ENCODE assay signal across 14 cellular contexts in the genomic region with DNA sequence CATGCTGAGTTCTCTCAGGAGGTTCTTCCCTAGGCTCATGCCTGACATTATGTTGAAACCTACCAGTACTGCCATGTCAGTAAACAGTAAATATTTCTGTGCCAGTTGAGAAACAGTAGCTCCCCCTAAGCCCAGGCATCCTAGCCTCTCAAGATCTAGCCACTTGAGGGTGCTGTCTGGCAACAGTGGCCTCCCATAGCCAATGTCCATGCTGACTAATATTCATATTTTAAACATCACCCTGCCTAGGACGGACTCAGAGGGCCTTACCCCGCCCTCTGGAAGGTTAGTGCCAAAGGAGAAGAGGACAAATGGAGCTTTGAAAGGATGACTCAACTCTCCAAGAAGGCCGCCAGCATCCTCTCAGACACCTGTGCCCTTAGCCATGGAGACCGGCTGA. TPM values are rescaled to one million over a fixed set of nuclear protein-coding genes. Genes with fewer than 3 reads are reported as not detected.
DNase-seq lines count a peak whose midpoint lies in the region; ATAC-seq and TF ChIP-seq lines count a peak whose summit lies in the region.
"Had no signal": no experiment of that assay in that cellular context is flagged by ENCODE, and none has a peak within 500 bp of the region (broad histone marks: within the 10 kb centered on the region; RNA-seq: fewer than 3 reads in every experiment).

No MANE protein-coding gene starts in this region.

- H3K27me3 Mint-ChIP-seq in activated CD4-positive, alpha-beta T cell treated with anti-CD3 and anti-CD28 coated beads, Interleukin-2, amount 10 ng/mL, durations not matched to agents 24 days and 14 days: no peaks in the 10 kb centered on the region
- H3K27me3 Mint-ChIP-seq: memory B cell had no signal

- H2BK15ac ChIP-seq in mesendoderm (replicated peaks; ENCODE audit: low read depth): no peak overlapping the region

- H2AK5ac ChIP-seq in mesendoderm (ENCODE audit: low read length): no peak overlapping the region

- TF ChIP-seq EP300 in SK-N-SH (IDR thresholded peaks at IDR 0.05; ENCODE audit: borderline replicate concordance in 1 of 2, low read depth in 1 of 2, low read length in 1 of 2): no peak

- no peak for ATAC-seq in HG02973 (IDR thresholded peaks at IDR 0.05; ENCODE audit: unreplicated experiment)

- H3K79me2 ChIP-seq in SK-N-SH (ENCODE audit: insufficient read depth) (no peaks in the 10 kb centered on the region), mesendoderm (ENCODE audit: control insufficient read depth, insufficient read depth, low read length) (no peaks in the 10 kb centered on the region)

- H3K9me3 ChIP-seq in SK-N-SH: no peaks in the 10 kb centered on the region
- H3K9me3 ChIP-seq: sigmoid colon had no signal

- no peak overlapping the region for H3K18ac ChIP-seq in mesendoderm (ENCODE audit: low read length)

- peak; percentile 72 for TF ChIP-seq CTCF in AG09309 (IDR thresholded peaks at IDR 0.05; ENCODE audit: control insufficient read depth, insufficient read depth, low read depth, low read length, missing control alignments)
- peak; percentile 52 for TF ChIP-seq CTCF in SK-N-SH (IDR thresholded peaks at IDR 0.05)
- TF ChIP-seq CTCF in fibroblast of pulmonary artery (IDR thresholded peaks at IDR 0.05; ENCODE audit: low read length, missing control alignments): peak; percentile 37

- no peak overlapping the region for H3K23ac ChIP-seq in mesendoderm (ENCODE audit: low read length)

- H2BK5ac ChIP-seq in mesendoderm (ENCODE audit: low read length): no peak overlapping the region

- H4K8ac ChIP-seq in mesendoderm (ENCODE audit: low read depth, low read length): no peak overlapping the region

- H3K9ac ChIP-seq in SK-N-SH: no peak overlapping the region
- H3K9ac ChIP-seq in mesendoderm (ENCODE audit: low read length): no peak overlapping the region

- no peak overlapping the region for H3K27ac Mint-ChIP-seq in activated CD4-positive, alpha-beta T cell treated with anti-CD3 and anti-CD28 coated beads, Interleukin-2, amount 10 ng/mL, durations not matched to agents 24 days and 14 days
- H3K27ac Mint-ChIP-seq: CD8-positive, alpha-beta memory T cell; memory B cell; T-helper 2 cell treated with Interferon-gamma antibody and Interleukin-4, amounts not matched to agents 5 μg/mL and 100 μg/mL, for 36 hours had no signal

- no peak overlapping the region for H4K5ac ChIP-seq in mesendoderm (ENCODE audit: low read length)

- no peak overlapping the region for H3K56ac ChIP-seq in mesendoderm (ENCODE audit: low read length)

- no peak for DNase-seq in AG09309 (ENCODE audit: low read depth)
- peak; percentile 85 for DNase-seq in HCEC 1CT
- no peak for DNase-seq in SK-N-SH
- DNase-seq in fibroblast of pulmonary artery (ENCODE audit: low read depth): peak; percentile 33
- DNase-seq in NCI-H1436 (lab: John Stamatoyannopoulos, UW): no peak
- DNase-seq in activated CD4-positive, alpha-beta T cell treated with anti-CD3 and anti-CD28 coated beads, Interleukin-2, amount 10 ng/mL, durations not matched to agents 24 days and 14 days: no peak
- no peak for DNase-seq in mesendoderm
- DNase-seq: CD8-positive, alpha-beta memory T cell; NCI-H82; sigmoid colon had no signal

- no peaks in the 10 kb centered on the region for H3K36me3 Mint-ChIP-seq in activated CD4-positive, alpha-beta T cell treated with anti-CD3 and anti-CD28 coated beads, Interleukin-2, amount 10 ng/mL, durations not matched to agents 24 days and 14 days (ENCODE audit: low read depth)
- H3K36me3 Mint-ChIP-seq: CD8-positive, alpha-beta memory T cell had no signal

- H3K27ac ChIP-seq in SK-N-SH (ENCODE audit: low read depth in 2 of 2, low read length in 1 of 2) (no peak overlapping the region), mesendoderm (ENCODE audit: low read depth, low read length) (no peak overlapping the region)
- H3K27ac ChIP-seq: sigmoid colon had no signal

- no peaks in the 10 kb centered on the region for H3F3A ChIP-seq in SK-N-SH (replicated peaks; ENCODE audit: insufficient read depth)

- H3K4me1 Mint-ChIP-seq in activated CD4-positive, alpha-beta T cell treated with anti-CD3 and anti-CD28 coated beads, Interleukin-2, amount 10 ng/mL, durations not matched to agents 24 days and 14 days: no peaks in the 10 kb centered on the region
- H3K4me1 Mint-ChIP-seq: CD8-positive, alpha-beta memory T cell; memory B cell had no signal

- CTCF ChIA-PET in SK-N-SH (lab: Yijun Ruan, JAX): interaction anchor here (1.6 to 2.1 kb wide), 2 partner anchors 18 to 41 kb away, joined by 7 to 8 read pairs; no protein-coding TSS in a partner anchor

- no peaks in the 10 kb centered on the region for H3K79me1 ChIP-seq in mesendoderm (ENCODE audit: low read length)

- H3K27me3 ChIP-seq in SK-N-SH (ENCODE audit: insufficient read depth): no peaks in the 10 kb centered on the region
- no peaks in the 10 kb centered on the region for H3K27me3 ChIP-seq in mesendoderm (ENCODE audit: insufficient read depth, low read length, poor library complexity)
- H3K27me3 ChIP-seq: sigmoid colon had no signal

- intact Hi-C loops in activated CD4-positive, alpha-beta T cell treated with anti-CD3 and anti-CD28 coated beads, Interleukin-2, amount 10 ng/mL, durations not matched to agents 24 days and 14 days (cut with micrococcal nuclease): no loop called here

- H3K4me3 ChIP-seq in AG09309 (ENCODE audit: control insufficient read depth, low read depth, low read length) (no peak overlapping the region), SK-N-SH (ENCODE audit: low read depth in 2 of 2, low read length in 1 of 2) (no peak overlapping the region), fibroblast of pulmonary artery (replicated peaks; ENCODE audit: low read depth, low read length) (no peak overlapping the region), mesendoderm (ENCODE audit: low read length) (no peak overlapping the region)
- H3K4me3 ChIP-seq: sigmoid colon had no signal

- H3K4ac ChIP-seq in mesendoderm (ENCODE audit: low read depth, low read length): no peak overlapping the region

- no peak overlapping the region for H3K4me3 Mint-ChIP-seq in activated CD4-positive, alpha-beta T cell treated with anti-CD3 and anti-CD28 coated beads, Interleukin-2, amount 10 ng/mL, durations not matched to agents 24 days and 14 days
- H3K4me3 Mint-ChIP-seq: CD8-positive, alpha-beta memory T cell; memory B cell; T-helper 2 cell treated with Interferon-gamma antibody and Interleukin-4, amounts not matched to agents 5 μg/mL and 100 μg/mL, for 36 hours had no signal

- H3K4me2 ChIP-seq in SK-N-SH (no peak overlapping the region), mesendoderm (ENCODE audit: low read length) (no peak overlapping the region)

- no peaks in the 10 kb centered on the region for H3K9me3 Mint-ChIP-seq in activated CD4-positive, alpha-beta T cell treated with anti-CD3 and anti-CD28 coated beads, Interleukin-2, amount 10 ng/mL, durations not matched to agents 24 days and 14 days
- H3K9me3 Mint-ChIP-seq: T-helper 2 cell treated with Interferon-gamma antibody and Interleukin-4, amounts not matched to agents 5 μg/mL and 100 μg/mL, for 36 hours had no signal

- whole genome bisulfite sequencing in SK-N-SH (ENCODE audit: low lambda C conversion rate): 59% methylated on average over 3 of the region's 4 CpGs
- WGBS in mesendoderm (ENCODE audit: extremely low coverage, insufficient coverage, low lambda C conversion rate): no CpG with 5 or more reads among the region's 4 CpGs

- POLR2A ChIA-PET in SK-N-SH (lab: Yijun Ruan, JAX): no interaction called here

- peak; percentile 35 for TF ChIP-seq RAD21 in SK-N-SH (IDR thresholded peaks at IDR 0.05; ENCODE audit: low read length)

- H3K36me3 ChIP-seq in SK-N-SH (replicated peaks in 1 of 2; ENCODE audit: control insufficient read depth in 1 of 2, insufficient read depth in 2 of 2, low read length in 1 of 2) (no peaks in the 10 kb centered on the region), mesendoderm (ENCODE audit: control insufficient read depth, insufficient read depth, low read length) (no peaks in the 10 kb centered on the region)
- H3K36me3 ChIP-seq: sigmoid colon had no signal

- no peaks in the 10 kb centered on the region for H3K9me2 ChIP-seq in SK-N-SH

- no peak overlapping the region for H2AFZ ChIP-seq in SK-N-SH (ENCODE audit: low read depth)

- H2BK120ac ChIP-seq in mesendoderm (ENCODE audit: low read depth, low read length): no peak overlapping the region

- no peaks in the 10 kb centered on the region for H3K4me1 ChIP-seq in SK-N-SH (ENCODE audit: control insufficient read depth in 1 of 2, insufficient read depth in 2 of 2, low read depth in 1 of 2, low read length in 1 of 2)
- H3K4me1 ChIP-seq in mesendoderm (ENCODE audit: control insufficient read depth, low read depth, low read length): no peaks in the 10 kb centered on the region
- H3K4me1 ChIP-seq: sigmoid colon had no signal

- no peaks in the 10 kb centered on the region for H4K20me1 ChIP-seq in SK-N-SH (ENCODE audit: insufficient read depth)

TF ChIP-seq in SK-N-SH, 30 proteins besides CTCF, POLR2A, EP300 and RAD21 (continues in another document):
- no peak for TF ChIP-seq RXRA (IDR thresholded peaks at IDR 0.05; ENCODE audit: borderline replicate concordance, low read depth)

RNA-seq across cellular contexts. Expression of gene ACSM6, which starts 7.7 kb away (rescaled TPM):
- polyA plus RNA-seq in SK-N-SH (2012; rRNA removed): not detected in 2 replicates
- polyA plus RNA-seq in SK-N-SH (2012; cell fraction: cytosol; rRNA removed): not detected in 2 replicates
- polyA plus RNA-seq in SK-N-SH (2012; cell fraction: nucleus; rRNA removed): not detected in 2 replicates
- total RNA-seq in activated CD4-positive, alpha-beta T cell treated with anti-CD3 and anti-CD28 coated beads, Interleukin-2, amount 10 ng/mL, durations not matched to agents 24 days and 14 days: not detected in 2 replicates
- polyA plus RNA-seq in mesendoderm (2013, experiment 1 of 2): 0.04 TPM
- 0.04 TPM for polyA plus RNA-seq in mesendoderm (2013, experiment 2 of 2)
- total RNA-seq: CD8-positive, alpha-beta memory T cell; glomerular endothelial cell had no signal
- polyA plus RNA-seq: CD8-positive, alpha-beta memory T cell; sigmoid colon had no signal

Comparison
In these comparisons a context has a peak if more than half of its experiments do, and no peak if none do; other contexts are left out.
1. DNase-seq: peak in HCEC 1CT (single experiment) and fibroblast of pulmonary artery (single experiment); none in AG09309 (single experiment), SK-N-SH (single experiment), NCI-H1436 (single experiment), activated CD4-positive, alpha-beta T cell treated with anti-CD3 and anti-CD28 coated beads, Interleukin-2, amount 10 ng/mL, durations not matched to agents 24 days and 14 days (single experiment) and mesendoderm (single experiment).
2. Peak in every context shown above with its lines, with median percentiles within 50 percentile points of each other: CTCF ChIP-seq.